In the genomic region with DNA sequence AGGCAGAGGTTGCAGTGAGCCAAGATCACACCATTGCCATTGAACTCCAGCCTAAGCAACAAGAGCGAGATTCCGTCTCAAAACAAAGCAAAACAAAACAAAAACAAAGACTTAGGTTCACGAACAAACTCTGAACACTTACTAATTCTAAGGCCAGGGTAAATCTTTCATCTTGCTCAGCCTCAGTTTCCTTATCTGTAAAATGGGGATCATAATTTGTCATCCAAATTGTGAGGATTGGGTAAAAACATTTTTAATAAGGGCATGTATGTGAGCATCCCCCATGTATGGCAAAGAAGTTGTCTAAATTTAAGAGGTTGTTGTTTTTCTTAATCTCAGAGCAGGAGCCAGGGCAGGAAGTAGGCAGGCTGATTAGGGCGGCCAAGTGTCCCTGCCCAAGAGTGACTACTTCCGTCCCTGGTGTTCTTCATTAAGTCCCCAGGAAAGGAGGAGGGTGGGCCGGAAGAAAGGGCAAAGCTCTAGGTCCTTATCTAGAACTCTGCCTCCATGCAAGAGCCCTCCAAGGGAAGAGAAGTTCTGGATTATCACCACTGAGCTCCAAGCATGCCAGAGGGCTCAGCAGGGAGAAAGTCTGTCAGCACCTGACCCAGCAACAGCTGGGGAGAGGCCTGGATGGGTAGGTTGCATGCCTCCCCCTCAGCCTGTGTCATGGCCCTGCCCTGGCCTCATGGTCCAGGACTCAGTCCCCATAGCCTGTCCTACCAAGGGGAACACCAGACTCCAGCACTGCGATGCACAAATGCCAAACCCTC, we compare ENCODE assay signal across 15 cellular contexts. TPM values are rescaled to one million over a fixed set of nuclear protein-coding genes. Genes with fewer than 3 reads are reported as not detected.
DNase-seq lines count a peak whose midpoint lies in the region; ATAC-seq and TF ChIP-seq lines count a peak whose summit lies in the region.
"Had no signal": no experiment of that assay in that cellular context is flagged by ENCODE, and none has a peak within 500 bp of the region (broad histone marks: within the 10 kb centered on the region; RNA-seq: fewer than 3 reads in every experiment).

No MANE protein-coding gene starts in this region.

- peaks cover 16 to 44% (median 29%) of the 10 kb centered on the region in 3 donors for H3K4me1 Mint-ChIP-seq in naive B cell

- no peaks in the 10 kb centered on the region for H4K20me1 ChIP-seq in DOHH2 (ENCODE audit: control insufficient read depth, insufficient read depth, low read depth, low read length)

- no peaks in the 10 kb centered on the region for H3F3A ChIP-seq in DOHH2 (ENCODE audit: control insufficient read depth, insufficient read depth)

- H3K36me3 Mint-ChIP-seq in naive B cell: no peaks in the 10 kb centered on the region
- H3K36me3 Mint-ChIP-seq: CD8-positive, alpha-beta T cell had no signal

- peak overlapping the region; percentile 16; the same call in 1 of the 2 replicates for H3K4me3 ChIP-seq in DOHH2 (ENCODE audit: low read length)
- H3K4me3 ChIP-seq in SJCRH30: no peak overlapping the region
- H3K4me3 ChIP-seq in cardiac muscle cell: no peak overlapping the region

- TF ChIP-seq CTCF in DOHH2 (IDR thresholded peaks at IDR 0.05; ENCODE audit: low read depth, low read length, poor library complexity, severe bottlenecking) (no peak), cardiac muscle cell (IDR thresholded peaks at IDR 0.05; ENCODE audit: low read depth, low read length) (no peak)

- ATAC-seq in naive B cell (ENCODE audit: low read depth in 2 of 2) (peak; percentile 69 to 87), GM19035 (IDR thresholded peaks at IDR 0.05; ENCODE audit: unreplicated experiment) (no peak), HG03159 (IDR thresholded peaks at IDR 0.05; ENCODE audit: unreplicated experiment) (no peak)
- ATAC-seq: CD8-positive, alpha-beta T cell had no signal

- peak overlapping the region; percentile 54 to 94 (median 92) for H3K27ac Mint-ChIP-seq in naive B cell
- H3K27ac Mint-ChIP-seq: CD8-positive, alpha-beta T cell; nephron progenitor cell; T-helper 1 cell treated with Interleukin-12 subunit alpha and Interleukin-12 subunit beta and Interleukin-4 antibody, amounts not matched to agents 30 μg/mL and 1 μg/mL, for 36 hours had no signal

- H3K27ac ChIP-seq in DOHH2 (ENCODE audit: low read depth, low read length): no peak overlapping the region
- no peak overlapping the region for H3K27ac ChIP-seq in SJCRH30
- peak overlapping the region; percentile 77 for H3K27ac ChIP-seq in cardiac muscle cell

- peaks cover 36% of the 10 kb centered on the region for H3K4me1 ChIP-seq in DOHH2 (ENCODE audit: control insufficient read depth, low read length)
- H3K4me1 ChIP-seq in SJCRH30: peaks cover 50% of the 10 kb centered on the region
- peaks cover 20% of the 10 kb centered on the region for H3K4me1 ChIP-seq in cardiac muscle cell (ENCODE audit: low read depth)

- no peaks in the 10 kb centered on the region for H3K36me3 ChIP-seq in DOHH2 (ENCODE audit: control insufficient read depth, low read length)
- H3K36me3 ChIP-seq in SJCRH30: no peaks in the 10 kb centered on the region
- no peaks in the 10 kb centered on the region for H3K36me3 ChIP-seq in cardiac muscle cell

- H3K9me3 Mint-ChIP-seq in naive B cell: peaks cover 0 to 2% (median 0%) of the 10 kb centered on the region in 7 donors
- H3K9me3 Mint-ChIP-seq: CD8-positive, alpha-beta T cell; T-helper 1 cell treated with Interleukin-12 subunit alpha and Interleukin-12 subunit beta and Interleukin-4 antibody, amounts not matched to agents 30 μg/mL and 1 μg/mL, for 36 hours had no signal

- peak overlapping the region; percentile 48 for H3K4me2 ChIP-seq in DOHH2 (ENCODE audit: low read length)

- no peaks in the 10 kb centered on the region for H3K9me2 ChIP-seq in DOHH2 (replicated peaks; ENCODE audit: control insufficient read depth, low read length)

- H3K27me3 ChIP-seq in DOHH2 (ENCODE audit: control insufficient read depth, low read length) (no peaks in the 10 kb centered on the region), SJCRH30 (no peaks in the 10 kb centered on the region), cardiac muscle cell (no peaks in the 10 kb centered on the region)

- H3K79me2 ChIP-seq in DOHH2 (ENCODE audit: control insufficient read depth, low read length): no peaks in the 10 kb centered on the region

- H3K4me3 Mint-ChIP-seq in naive B cell: peak overlapping the region; percentile 29 to 84 (median 76)
- H3K4me3 Mint-ChIP-seq: CD8-positive, alpha-beta T cell; nephron progenitor cell; T-helper 1 cell treated with Interleukin-12 subunit alpha and Interleukin-12 subunit beta and Interleukin-4 antibody, amounts not matched to agents 30 μg/mL and 1 μg/mL, for 36 hours had no signal

- peaks cover 4% of the 10 kb centered on the region; the same call in 1 of the 2 replicates for H3K9me3 ChIP-seq in DOHH2 (ENCODE audit: control insufficient read depth, insufficient read depth, low read length)
- no peaks in the 10 kb centered on the region for H3K9me3 ChIP-seq in SJCRH30 (replicated peaks)
- no peaks in the 10 kb centered on the region for H3K9me3 ChIP-seq in cardiac muscle cell (ENCODE audit: low read depth)

- no peaks in the 10 kb centered on the region for H3K27me3 Mint-ChIP-seq in naive B cell

- DNase-seq in SJCRH30: peak; percentile 50 to 64
- DNase-seq in cardiac muscle cell (ENCODE audit: low read depth in 1 of 2, low spot score in 1 of 2): peak in 1 of 2 donors; percentile 48
- peak; percentile 33 for DNase-seq in naive B cell
- DNase-seq in effector CD8-positive, alpha-beta T cell (lab: John Stamatoyannopoulos, UW): no peak
- no peak for DNase-seq in NOMO-1 treated with DMSO at 0.1 percent for 48 hours (lab: John Stamatoyannopoulos, UW; ENCODE audit: unreplicated experiment)
- DNase-seq: amniotic stem cell; effector memory CD4-positive, alpha-beta T cell; NCI-H1694 treated with DMSO at 0.1 percent for 48 hours; nephron progenitor cell; NK-92 treated with Interleukin-12 subunit alpha and Interleukin-12 subunit beta, amount 100 ng/mL, for 24 hours had no signal

RNA-seq across cellular contexts. Expression of gene CLIC4, which starts 49.9 kb away (rescaled TPM):
- 157 and 169 TPM in 2 replicates for total RNA-seq in SJCRH30 (2014; rRNA removed; shearing (Covaris generic))
- 174 and 361 TPM in 2 replicates for total RNA-seq in cardiac muscle cell
- polyA plus RNA-seq in cardiac muscle cell: 136 and 221 TPM in 2 replicates
- polyA plus RNA-seq in naive B cell (ENCODE audit: low read depth in 6 of 6): 100 to 1,000 TPM in 1 of 6 donors, 10 to 100 TPM in 5; 76.7 to 108 (median 92.1) TPM

RNA-seq across cellular contexts. Expression of gene SRRM1, which starts 52.3 kb away (rescaled TPM):
- total RNA-seq in SJCRH30 (2014; rRNA removed; shearing (Covaris generic)): 114 and 131 TPM in 2 replicates
- 75.4 and 133 TPM in 2 replicates for total RNA-seq in cardiac muscle cell
- polyA plus RNA-seq in cardiac muscle cell (139 and 217 TPM in 2 replicates), naive B cell (ENCODE audit: low read depth in 6 of 6) (100 to 1,000 TPM in 5 of 6 donors, 10 to 100 TPM in 1; 74.8 to 251 (median 144) TPM)

Comparison
In these comparisons a context has a peak if more than half of its experiments do, and no peak if none do; other contexts are left out.
1. DNase-seq: peak in SJCRH30 (2 of 2) and naive B cell (single experiment); none in effector CD8-positive, alpha-beta T cell (single experiment) and NOMO-1 treated with DMSO at 0.1 percent for 48 hours (single experiment).
2. ATAC-seq: peak in naive B cell (2 of 2); none in GM19035 (single experiment) and HG03159 (single experiment).